ENCODE assay signal across 13 cellular contexts in genomic region chr10:60810437-60811182, GRCh38. TPM values are rescaled to one million over a fixed set of nuclear protein-coding genes. Genes with fewer than 3 reads are reported as not detected.
DNase-seq lines count a peak whose midpoint lies in the region; ATAC-seq and TF ChIP-seq lines count a peak whose summit lies in the region.
"Had no signal": no experiment of that assay in that cellular context is flagged by ENCODE, and none has a peak within 500 bp of the region (broad histone marks: within the 10 kb centered on the region; RNA-seq: fewer than 3 reads in every experiment).

No MANE protein-coding gene starts in this region.

- H3K9me3 ChIP-seq in PC-3 (ENCODE audit: low read length), result no peaks in the 10 kb centered on the region
- no peaks in the 10 kb centered on the region for H3K9me3 ChIP-seq in OCI-LY7 (ENCODE audit: low read length)
- H3K9me3 ChIP-seq: BLaER1 treated with 17β-estradiol and CSF1 and Interleukin-3, amounts not matched to agents 10 nM and 100 nM; Peyer's patch had no signal

- CTCF ChIA-PET in PC-3 (lab: Charles Lee), result no interaction called here
- CTCF ChIA-PET in OCI-LY7 (lab: Charles Lee; ENCODE audit: unreplicated experiment), result no interaction called here
- CTCF ChIA-PET in activated CD4-positive, alpha-beta T cell treated with anti-CD3 and anti-CD28 coated beads, Interleukin-2, amount 10 ng/mL, durations not matched to agents 7 days and 5 days (lab: Charles Lee), result no interaction called here

- H3F3A ChIP-seq in PC-3 (ENCODE audit: low read length, unreplicated experiment), result no peaks in the 10 kb centered on the region

- no peaks in the 10 kb centered on the region for H3K79me2 ChIP-seq in PC-3 (ENCODE audit: low read length)
- H3K79me2 ChIP-seq in OCI-LY7 (ENCODE audit: insufficient read depth, low read depth, low read length), result no peaks in the 10 kb centered on the region

- DNase-seq in AG08396 (ENCODE audit: low spot score), result peak; percentile 16
- DNase-seq in PC-3, result peak; percentile 65
- DNase-seq in fibroblast of villous mesenchyme (ENCODE audit: low read depth), result peak; percentile 82
- DNase-seq in NCI-H748 (lab: John Stamatoyannopoulos, UW; ENCODE audit: unreplicated experiment), result no peak
- no peak for DNase-seq in OCI-LY7 (ENCODE audit: low spot score)
- no peak for DNase-seq in activated CD4-positive, alpha-beta T cell treated with anti-CD3 and anti-CD28 coated beads, Interleukin-2, amount 10 ng/mL, durations not matched to agents 7 days and 5 days
- DNase-seq: Peyer's patch had no signal

- no peak overlapping the region for H3K9ac ChIP-seq in PC-3 (ENCODE audit: low read length)
- H3K9ac ChIP-seq: BLaER1 treated with 17β-estradiol and CSF1 and Interleukin-3, amounts not matched to agents 10 nM and 100 nM had no signal

- H3K4me3 ChIP-seq in PC-3 (ENCODE audit: low read length) (no peak overlapping the region), fibroblast of villous mesenchyme (ENCODE audit: low read depth, low read length) (no peak overlapping the region), OCI-LY7 (ENCODE audit: low read depth, low read length, poor library complexity, severe bottlenecking) (no peak overlapping the region)
- H3K4me3 ChIP-seq: BLaER1 treated with 17β-estradiol and CSF1 and Interleukin-3, amounts not matched to agents 10 nM and 100 nM; Peyer's patch had no signal

- H3K4me3 Mint-ChIP-seq in nephron, result no peak overlapping the region
- H3K4me3 Mint-ChIP-seq in activated CD4-positive, alpha-beta T cell treated with anti-CD3 and anti-CD28 coated beads, Interleukin-2, amount 10 ng/mL, durations not matched to agents 7 days and 5 days, result no peak overlapping the region
- H3K4me3 Mint-ChIP-seq: dendritic cell treated with granulocyte-macrophage colony-stimulating factor and Interleukin-4, amounts not matched to agents 40 ng/mL and 50 ng/mL, for 4 days; IgD-negative memory B cell had no signal

- intact Hi-C loops in PC-3 (cut with micrococcal nuclease), result loop anchor here (10.0 kb wide), 2 partner anchors 664 to 1234 kb away; no protein-coding TSS in a partner anchor
- intact Hi-C loops in OCI-LY7 (cut with micrococcal nuclease; ENCODE audit: unreplicated experiment), result loop anchor here (10.0 kb wide), 3 partner anchors 334 to 924 kb away; no protein-coding TSS in a partner anchor

- POLR2A ChIA-PET in PC-3 (lab: Charles Lee; ENCODE audit: unreplicated experiment), result no interaction called here
- POLR2A ChIA-PET in OCI-LY7 (lab: Charles Lee), result interaction anchor here (0.5 kb wide), 1 partner anchor 944 kb away, joined by 3 read pairs; no protein-coding TSS in a partner anchor
- POLR2A ChIA-PET in activated CD4-positive, alpha-beta T cell treated with anti-CD3 and anti-CD28 coated beads, Interleukin-2, amount 10 ng/mL, durations not matched to agents 7 days and 5 days (lab: Charles Lee), result no interaction called here

- H3K27me3 ChIP-seq in PC-3 (ENCODE audit: low read length), result no peaks in the 10 kb centered on the region
- H3K27me3 ChIP-seq: BLaER1 treated with 17β-estradiol and CSF1 and Interleukin-3, amounts not matched to agents 10 nM and 100 nM; Peyer's patch had no signal

- no peak overlapping the region for H3K27ac ChIP-seq in PC-3 (ENCODE audit: low read length)
- no peak overlapping the region for H3K27ac ChIP-seq in OCI-LY7 (ENCODE audit: low read depth, low read length, poor library complexity, severe bottlenecking)
- H3K27ac ChIP-seq: BLaER1 treated with 17β-estradiol and CSF1 and Interleukin-3, amounts not matched to agents 10 nM and 100 nM had no signal

- H3K36me3 Mint-ChIP-seq in nephron (ENCODE audit: low read depth), result no peaks in the 10 kb centered on the region
- peaks cover 2% of the 10 kb centered on the region for H3K36me3 Mint-ChIP-seq in activated CD4-positive, alpha-beta T cell treated with anti-CD3 and anti-CD28 coated beads, Interleukin-2, amount 10 ng/mL, durations not matched to agents 7 days and 5 days (ENCODE audit: low read depth)
- H3K36me3 Mint-ChIP-seq: IgD-negative memory B cell had no signal

- no peak overlapping the region for H2AFZ ChIP-seq in PC-3 (ENCODE audit: low read length)
- H2AFZ ChIP-seq in OCI-LY7 (ENCODE audit: low read length), result no peak overlapping the region

- no peaks in the 10 kb centered on the region for H3K27me3 Mint-ChIP-seq in nephron (ENCODE audit: low read depth)
- no peaks in the 10 kb centered on the region for H3K27me3 Mint-ChIP-seq in activated CD4-positive, alpha-beta T cell treated with anti-CD3 and anti-CD28 coated beads, Interleukin-2, amount 10 ng/mL, durations not matched to agents 7 days and 5 days
- H3K27me3 Mint-ChIP-seq: dendritic cell treated with granulocyte-macrophage colony-stimulating factor and Interleukin-4, amounts not matched to agents 40 ng/mL and 50 ng/mL, for 4 days; IgD-negative memory B cell had no signal

- peaks cover 10% of the 10 kb centered on the region; the same call in 1 of the 2 replicates for H3K4me1 ChIP-seq in PC-3 (ENCODE audit: insufficient read depth, low read length)
- H3K4me1 ChIP-seq in OCI-LY7 (ENCODE audit: insufficient read depth, low read length, poor library complexity, severe bottlenecking), result no peaks in the 10 kb centered on the region

- H3K9me2 ChIP-seq in PC-3 (replicated peaks; ENCODE audit: low read length), result no peaks in the 10 kb centered on the region
- no peaks in the 10 kb centered on the region for H3K9me2 ChIP-seq in OCI-LY7 (ENCODE audit: insufficient read depth, low read length)

- peak overlapping the region in 2 of 3 experiments; percentile 33 to 61 for H3K27ac Mint-ChIP-seq in nephron
- no peak overlapping the region for H3K27ac Mint-ChIP-seq in activated CD4-positive, alpha-beta T cell treated with anti-CD3 and anti-CD28 coated beads, Interleukin-2, amount 10 ng/mL, durations not matched to agents 7 days and 5 days
- H3K27ac Mint-ChIP-seq: dendritic cell treated with granulocyte-macrophage colony-stimulating factor and Interleukin-4, amounts not matched to agents 40 ng/mL and 50 ng/mL, for 4 days; IgD-negative memory B cell had no signal

- no peak for TF ChIP-seq CTCF in PC-3 (conservative IDR thresholded peaks at IDR 0.05; ENCODE audit: low read depth, low read length)
- no peak for TF ChIP-seq CTCF in fibroblast of villous mesenchyme (IDR thresholded peaks at IDR 0.05; ENCODE audit: insufficient read depth, low read depth, low read length)
- TF ChIP-seq CTCF in nephron (IDR thresholded peaks at IDR 0.05; ENCODE audit: unreplicated experiment in 3 of 3), result no peak
- no peak for TF ChIP-seq CTCF in OCI-LY7 (conservative IDR thresholded peaks at IDR 0.05; ENCODE audit: low read length)

- ATAC-seq in PC-3, result peak; percentile 28; the same call in 1 of the 2 replicates
- no peak for ATAC-seq in HG02970 (IDR thresholded peaks at IDR 0.05; ENCODE audit: low FRiP score, unreplicated experiment)
- ATAC-seq: HCT116 had no signal

- H3K4me2 ChIP-seq in PC-3 (ENCODE audit: low read length), result no peak overlapping the region
- no peak overlapping the region for H3K4me2 ChIP-seq in OCI-LY7 (ENCODE audit: low read length)

- no peaks in the 10 kb centered on the region for H3K9me3 Mint-ChIP-seq in nephron
- H3K9me3 Mint-ChIP-seq in activated CD4-positive, alpha-beta T cell treated with anti-CD3 and anti-CD28 coated beads, Interleukin-2, amount 10 ng/mL, durations not matched to agents 7 days and 5 days, result no peaks in the 10 kb centered on the region
- H3K9me3 Mint-ChIP-seq: dendritic cell treated with granulocyte-macrophage colony-stimulating factor and Interleukin-4, amounts not matched to agents 40 ng/mL and 50 ng/mL, for 4 days; IgD-negative memory B cell had no signal

- BruUV-seq in PC-3 (replicated peaks; lab: Mats Ljungman, UMichigan) (no TSS peak), OCI-LY7 (replicated peaks; lab: Mats Ljungman, UMichigan) (no TSS peak)

- H3K36me3 ChIP-seq in PC-3 (ENCODE audit: low read depth, low read length), result no peaks in the 10 kb centered on the region
- H3K36me3 ChIP-seq in OCI-LY7 (ENCODE audit: insufficient read depth, low read length), result no peaks in the 10 kb centered on the region
- H3K36me3 ChIP-seq: Peyer's patch had no signal

- H4K20me1 ChIP-seq in PC-3 (ENCODE audit: low read length) (no peaks in the 10 kb centered on the region), OCI-LY7 (ENCODE audit: insufficient read depth, low read length) (no peaks in the 10 kb centered on the region)
- H4K20me1 ChIP-seq: BLaER1 treated with 17β-estradiol and CSF1 and Interleukin-3, amounts not matched to agents 10 nM and 100 nM had no signal

- H3K4me1 Mint-ChIP-seq in nephron, result peaks cover 12% of the 10 kb centered on the region
- no peaks in the 10 kb centered on the region for H3K4me1 Mint-ChIP-seq in activated CD4-positive, alpha-beta T cell treated with anti-CD3 and anti-CD28 coated beads, Interleukin-2, amount 10 ng/mL, durations not matched to agents 7 days and 5 days
- H3K4me1 Mint-ChIP-seq: IgD-negative memory B cell had no signal

RNA-seq across cellular contexts. Expression of gene CDK1, which starts 32.3 kb away (rescaled TPM):
- total RNA-seq in PC-3 (2014; rRNA removed) (166 and 202 TPM in 2 replicates), fibroblast of villous mesenchyme (20.0 and 49.2 TPM in 2 replicates), OCI-LY7 (2022) (155 and 164 TPM in 2 replicates)
- total RNA-seq in OCI-LY7 (2014; rRNA removed; shearing (Covaris generic)), result 145 and 156 TPM in 2 replicates
- 100 to 1,000 TPM; 127 to 132 TPM for total RNA-seq in activated CD4-positive, alpha-beta T cell treated with anti-CD3 and anti-CD28 coated beads, Interleukin-2, amount 10 ng/mL, durations not matched to agents 7 days and 5 days

Comparison
In these comparisons a context has a peak if more than half of its experiments do, and no peak if none do; other contexts are left out.
1. DNase-seq: peak in AG08396 (single experiment), PC-3 (single experiment) and fibroblast of villous mesenchyme (single experiment); none in NCI-H748 (single experiment), OCI-LY7 (single experiment) and activated CD4-positive, alpha-beta T cell treated with anti-CD3 and anti-CD28 coated beads, Interleukin-2, amount 10 ng/mL, durations not matched to agents 7 days and 5 days (single experiment).